8 cellular contexts compared by ENCODE assay signal in genomic region chr1:169367096-169367685, GRCh38. TPM values are rescaled to one million over a fixed set of nuclear protein-coding genes. Genes with fewer than 3 reads are reported as not detected.
DNase-seq lines count a peak whose midpoint lies in the region; ATAC-seq and TF ChIP-seq lines count a peak whose summit lies in the region.

No MANE protein-coding gene starts in this region.

- H3K23ac ChIP-seq in neuronal stem cell (ENCODE audit: low read depth, low read length, poor library complexity), result no peak overlapping the region

- CTCF ChIA-PET in CD4-positive, alpha-beta T cell (lab: Charles Lee), result interaction anchor here (1.2 to 1.9 kb wide), 4 partner anchors 12 to 1024 kb away, joined by 3 to 7 read pairs (median 4); partner anchors contain the start of gene KIFAP3
- CTCF ChIA-PET in activated CD4-positive, alpha-beta memory T cell treated with anti-CD3 and anti-CD28 coated beads for 36 hours (lab: Charles Lee), result interaction anchor here (0.7 to 1.4 kb wide), 5 partner anchors 20 to 1024 kb away, joined by 3 to 6 read pairs (median 3); partner anchors contain the start of gene F5

- POLR2A ChIA-PET in CD4-positive, alpha-beta T cell (lab: Charles Lee), result interaction anchor here (0.5 to 2.0 kb wide), 12 partner anchors 9 to 1431 kb away, joined by 3 to 17 read pairs (median 5); partner anchors contain the start of genes CCDC181, METTL18, SCYL3 and SFT2D2
- POLR2A ChIA-PET in activated CD4-positive, alpha-beta memory T cell treated with anti-CD3 and anti-CD28 coated beads for 36 hours (lab: Charles Lee), result interaction anchor here (1.1 to 1.9 kb wide), 3 partner anchors 119 to 427 kb away, joined by 3 to 5 read pairs (median 4); partner anchors contain the start of genes METTL18 and SLC19A2

- no peak overlapping the region for H3K4ac ChIP-seq in neuronal stem cell (ENCODE audit: low read length)

- TF ChIP-seq POLR2A in NB4 (IDR thresholded peaks at IDR 0.05; ENCODE audit: extremely low read depth, insufficient read length), result no peak

- peak overlapping the region; percentile 58 for H3K9ac ChIP-seq in endocrine pancreas (ENCODE audit: control insufficient read depth, insufficient read depth, low read length)
- H3K9ac ChIP-seq in neuronal stem cell (ENCODE audit: low read depth, low read length, poor library complexity), result no peak overlapping the region

- no peak for DNase-seq in CD4-positive, alpha-beta T cell
- DNase-seq in NB4 (ENCODE audit: low read depth), result peak; percentile 3
- no peak for DNase-seq in neuronal stem cell (ENCODE audit: low spot score)
- no peak for DNase-seq in LoVo (ENCODE audit: low spot score)
- no peak for DNase-seq in stimulated activated CD4-positive, alpha-beta T cell treated with anti-CD3 and anti-CD28 coated beads, Interleukin-2, amount 100 ng/mL, for 48 hours
- no peak for DNase-seq in activated CD4-positive, alpha-beta memory T cell treated with anti-CD3 and anti-CD28 coated beads for 36 hours

- no peaks in the 10 kb centered on the region for H3K9me3 Mint-ChIP-seq in CD4-positive, alpha-beta T cell
- no peaks in the 10 kb centered on the region for H3K9me3 Mint-ChIP-seq in activated CD4-positive, alpha-beta memory T cell treated with anti-CD3 and anti-CD28 coated beads for 36 hours

- no peaks in the 10 kb centered on the region for H3K9me3 ChIP-seq in CD4-positive, alpha-beta T cell (ENCODE audit: control insufficient read depth, low read length)
- H3K9me3 ChIP-seq in endocrine pancreas (ENCODE audit: control insufficient read depth, low read length) (no peaks in the 10 kb centered on the region), neuronal stem cell (replicated peaks in 1 of 2; ENCODE audit: control insufficient read depth in 2 of 2, insufficient read depth in 1 of 2, low read depth in 1 of 2, low read length in 2 of 2) (peaks cover 2 to 3% of the 10 kb centered on the region in 2 donors)

- H3K27ac Mint-ChIP-seq in CD4-positive, alpha-beta T cell, result no peak overlapping the region
- no peak overlapping the region for H3K27ac Mint-ChIP-seq in activated CD4-positive, alpha-beta memory T cell treated with anti-CD3 and anti-CD28 coated beads for 36 hours

- peaks cover 32% of the 10 kb centered on the region for H3K4me1 ChIP-seq in endocrine pancreas (ENCODE audit: control insufficient read depth, insufficient read depth, low read length)
- peaks cover 2 to 5% of the 10 kb centered on the region in 2 donors for H3K4me1 ChIP-seq in neuronal stem cell (ENCODE audit: control insufficient read depth in 2 of 2, insufficient read depth in 1 of 2, low read depth in 1 of 2, low read length in 2 of 2)

- H2BK12ac ChIP-seq in neuronal stem cell (ENCODE audit: low read length), result no peak overlapping the region

- no peak overlapping the region for H2BK5ac ChIP-seq in neuronal stem cell (ENCODE audit: low read length)

- no peak overlapping the region for H2AK5ac ChIP-seq in neuronal stem cell (ENCODE audit: low read depth, low read length)

- H3K4me3 Mint-ChIP-seq in CD4-positive, alpha-beta T cell, result no peak overlapping the region
- H3K4me3 Mint-ChIP-seq in activated CD4-positive, alpha-beta memory T cell treated with anti-CD3 and anti-CD28 coated beads for 36 hours, result no peak overlapping the region

- intact Hi-C loops in CD4-positive, alpha-beta T cell (cut with DNase I, micrococcal nuclease), result loop anchor here (2.0 to 10.0 kb wide), 13 partner anchors 120 to 1652 kb away; partner anchors contain the start of genes METTL18 (in 2 of the 2), SCYL3 (in 2 of the 2), SLC19A2 (in 2 of the 2) and TIPRL (in 2 of the 2)
- intact Hi-C loops in activated CD4-positive, alpha-beta memory T cell treated with anti-CD3 and anti-CD28 coated beads for 36 hours (cut with micrococcal nuclease), result loop anchor here (1.0 to 10.0 kb wide), 16 partner anchors 95 to 1945 kb away; partner anchors contain the start of genes ATP1B1, FMO4, SCYL3 and SELL

- peak overlapping the region; percentile 89 for H3K27ac ChIP-seq in CD4-positive, alpha-beta T cell (ENCODE audit: low read depth, low read length)
- no peak overlapping the region for H3K27ac ChIP-seq in neuronal stem cell (replicated peaks; ENCODE audit: low read length)

- no peaks in the 10 kb centered on the region for H3K27me3 Mint-ChIP-seq in CD4-positive, alpha-beta T cell
- no peaks in the 10 kb centered on the region for H3K27me3 Mint-ChIP-seq in activated CD4-positive, alpha-beta memory T cell treated with anti-CD3 and anti-CD28 coated beads for 36 hours

- no peak overlapping the region for H4K8ac ChIP-seq in neuronal stem cell (ENCODE audit: low read depth, low read length)

- H2AFZ ChIP-seq in neuronal stem cell (ENCODE audit: low read length), result peak overlapping the region; percentile 89

- WGBS in neuronal stem cell (ENCODE audit: extremely low coverage in 2 of 2, insufficient read length in 2 of 2, insufficient replicate concordance in 1 of 2), 2 donors, result no CpG with 5 or more reads among the region's 15 CpGs

- no peak overlapping the region for H3K14ac ChIP-seq in neuronal stem cell (ENCODE audit: low read length)

- no peak overlapping the region for H3K18ac ChIP-seq in neuronal stem cell (ENCODE audit: low read length)

- no peak overlapping the region for H4K91ac ChIP-seq in neuronal stem cell (ENCODE audit: low read depth, low read length, poor library complexity)

- peak; percentile 1 for ATAC-seq in CD4-positive, alpha-beta T cell (ENCODE audit: poor library complexity)
- no peak for ATAC-seq in HG03457 (IDR thresholded peaks at IDR 0.05; ENCODE audit: unreplicated experiment)

- peaks cover 38% of the 10 kb centered on the region for H3K4me1 Mint-ChIP-seq in CD4-positive, alpha-beta T cell (ENCODE audit: low read depth)
- H3K4me1 Mint-ChIP-seq in activated CD4-positive, alpha-beta memory T cell treated with anti-CD3 and anti-CD28 coated beads for 36 hours (ENCODE audit: low read depth), result peaks cover 35% of the 10 kb centered on the region

- H2BK15ac ChIP-seq in neuronal stem cell (ENCODE audit: low read length), result no peak overlapping the region

- no peaks in the 10 kb centered on the region for H3K27me3 ChIP-seq in CD4-positive, alpha-beta T cell (ENCODE audit: control insufficient read depth, insufficient read depth, low read length)
- H3K27me3 ChIP-seq in endocrine pancreas (ENCODE audit: control insufficient read depth, insufficient read depth, low read length), result no peaks in the 10 kb centered on the region
- H3K27me3 ChIP-seq in neuronal stem cell (ENCODE audit: control insufficient read depth in 3 of 3, insufficient read depth in 3 of 3, low read depth in 1 of 3, low read length in 3 of 3), result no peaks in the 10 kb centered on the region

- H3K4me3 ChIP-seq in NB4 (ENCODE audit: low read depth, low read length) (peak overlapping the region; percentile 98), endocrine pancreas (ENCODE audit: control insufficient read depth, insufficient read depth, low read length) (peak overlapping the region; percentile 99), neuronal stem cell (ENCODE audit: low read length in 2 of 2) (peak overlapping the region; percentile 72 to 92)

- H3K36me3 ChIP-seq in endocrine pancreas (ENCODE audit: control insufficient read depth, insufficient read depth, low read length) (no peaks in the 10 kb centered on the region), neuronal stem cell (replicated peaks in 1 of 2; ENCODE audit: control insufficient read depth in 2 of 2, insufficient read depth in 2 of 2, low read length in 2 of 2) (peaks cover 0 to 27% of the 10 kb centered on the region in 2 donors)

- H3K36me3 Mint-ChIP-seq in CD4-positive, alpha-beta T cell (ENCODE audit: low read depth), result peaks cover 19% of the 10 kb centered on the region
- H3K36me3 Mint-ChIP-seq in activated CD4-positive, alpha-beta memory T cell treated with anti-CD3 and anti-CD28 coated beads for 36 hours, result peaks cover 14% of the 10 kb centered on the region

- TF ChIP-seq CTCF in CD4-positive, alpha-beta T cell (IDR thresholded peaks at IDR 0.05), result no peak
- no peak for TF ChIP-seq CTCF in NB4 (IDR thresholded peaks at IDR 0.05; ENCODE audit: low read depth, low read length)

- H3K4me2 ChIP-seq in neuronal stem cell (ENCODE audit: insufficient read depth, low read length, poor library complexity, severe bottlenecking), result peak overlapping the region; percentile 61

- H3K79me1 ChIP-seq in neuronal stem cell (ENCODE audit: low read depth, low read length), result peaks cover 5% of the 10 kb centered on the region

- no peak overlapping the region for H2BK120ac ChIP-seq in neuronal stem cell (ENCODE audit: low read depth, low read length)

RNA-seq across cellular contexts. Expression of gene NME7, which starts 0.4 kb away (rescaled TPM):
- 1 to 10 TPM; 7.2 to 8.3 TPM for total RNA-seq in CD4-positive, alpha-beta T cell
- polyA plus RNA-seq in neuronal stem cell (2013, experiment 1 of 2), result 87.7 TPM
- polyA plus RNA-seq in neuronal stem cell (2013, experiment 2 of 2), result 86.8 TPM
- total RNA-seq in activated CD4-positive, alpha-beta memory T cell treated with anti-CD3 and anti-CD28 coated beads for 36 hours, result 10 to 100 TPM; 12.9 to 15.9 TPM

RNA-seq across cellular contexts. Expression of gene BLZF1, which starts 0.8 kb away (rescaled TPM):
- total RNA-seq in CD4-positive, alpha-beta T cell, result 10 to 100 TPM; 10.0 to 10.6 TPM
- polyA plus RNA-seq in neuronal stem cell (2013, experiment 1 of 2), result 7.5 TPM
- polyA plus RNA-seq in neuronal stem cell (2013, experiment 2 of 2), result 7.2 TPM
- total RNA-seq in activated CD4-positive, alpha-beta memory T cell treated with anti-CD3 and anti-CD28 coated beads for 36 hours, result 10 to 100 TPM; 10.1 to 10.2 TPM
